In the genomic region with DNA sequence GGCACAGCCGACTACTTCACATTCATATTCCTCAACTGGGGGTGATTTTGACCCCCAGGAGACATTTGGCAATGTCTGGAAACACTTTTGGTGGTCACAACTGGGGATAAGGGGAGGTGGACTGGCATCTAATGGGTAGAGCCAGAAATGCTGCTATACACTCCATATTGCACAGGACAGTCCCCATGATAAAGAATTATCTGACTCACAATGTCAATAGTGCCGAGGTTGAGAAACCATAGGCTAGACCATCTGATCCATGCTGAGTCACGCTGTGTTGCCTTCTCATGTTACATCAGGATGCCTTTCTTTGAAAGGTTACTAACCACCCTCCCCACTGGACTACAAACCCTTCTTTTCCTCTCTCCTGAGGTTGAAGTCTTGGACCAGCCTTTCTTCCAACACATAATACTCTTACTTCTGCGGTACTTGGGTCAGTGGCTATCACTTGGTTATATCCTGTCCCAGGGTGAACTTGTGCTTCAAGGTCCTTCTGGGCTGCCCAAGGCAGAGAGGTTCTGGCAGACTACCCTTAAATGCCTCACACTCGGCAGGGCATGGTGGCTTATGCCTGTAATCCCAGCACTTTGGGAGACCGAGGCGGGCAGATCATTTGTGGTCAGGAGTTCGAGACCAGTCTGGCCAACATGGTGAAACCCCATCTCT, we compare ENCODE assay signal across 12 cellular contexts.
A peak's percentile ranks its signal among the peaks of the same experiment; 100 is the strongest.
DNase-seq lines count a peak whose midpoint lies in the region; ATAC-seq and TF ChIP-seq lines count a peak whose summit lies in the region.
"Had no signal": no experiment of that assay in that cellular context is flagged by ENCODE, and none has a peak within 500 bp of the region (broad histone marks: within the 10 kb centered on the region; RNA-seq: fewer than 3 reads in every experiment).

No MANE protein-coding gene starts in this region.

- CTCF ChIA-PET in Calu3 (lab: Charles Lee) = no interaction called here

- H3K27me3 Mint-ChIP-seq in Calu3 (ENCODE audit: unreplicated experiment) = no peaks in the 10 kb centered on the region
- H3K27me3 Mint-ChIP-seq in stimulated activated naive CD8-positive, alpha-beta T cell treated with anti-CD3 and anti-CD28 coated beads, Interleukin-15, amount 100 ng/mL, for 72 hours = no peaks in the 10 kb centered on the region
- H3K27me3 Mint-ChIP-seq in activated T-cell treated with anti-CD3 and anti-CD28 coated beads, Interleukin-2, amount 50 U/mL, for 4 hours (ENCODE audit: low read depth) = no peaks in the 10 kb centered on the region
- H3K27me3 Mint-ChIP-seq: IgD-negative memory B cell, memory B cell had no signal

- intact Hi-C loops in Calu3 (cut with micrococcal nuclease; ENCODE audit: unreplicated experiment) = no loop called here

- no TSS peak for BruUV-seq in Calu3 (replicated peaks; lab: Mats Ljungman, UMichigan)

- TF ChIP-seq CTCF in Calu3 (IDR thresholded peaks at IDR 0.05; ENCODE audit: unreplicated experiment) = no peak

- H3K9me3 Mint-ChIP-seq in Calu3 (ENCODE audit: low read depth, unreplicated experiment) = peaks cover 5% of the 10 kb centered on the region
- peaks cover 8% of the 10 kb centered on the region in 2 donors for H3K9me3 Mint-ChIP-seq in stimulated activated naive CD8-positive, alpha-beta T cell treated with anti-CD3 and anti-CD28 coated beads, Interleukin-15, amount 100 ng/mL, for 72 hours
- H3K9me3 Mint-ChIP-seq in activated T-cell treated with anti-CD3 and anti-CD28 coated beads, Interleukin-2, amount 50 U/mL, for 4 hours = peaks cover 12% of the 10 kb centered on the region

- DNase-seq in Calu3 (peak; percentile 67), M059J (ENCODE audit: low read depth) (peak; percentile 92), amniotic stem cell (lab: John Stamatoyannopoulos, UW) (peak; percentile 88), kidney tubule cell (ENCODE audit: low spot score) (peak; percentile 93)
- DNase-seq in stimulated activated naive CD8-positive, alpha-beta T cell treated with anti-CD3 and anti-CD28 coated beads, Interleukin-15, amount 100 ng/mL, for 72 hours = no peak
- DNase-seq in activated effector memory CD4-positive, alpha-beta T cell treated with anti-CD3 and anti-CD28 coated beads, Interleukin-2, amount 50 U/mL, for 16 hours = no peak
- no peak for DNase-seq in activated T-cell treated with anti-CD3 and anti-CD28 coated beads, Interleukin-2, amount 50 U/mL, for 4 hours
- DNase-seq: activated CD8-positive, alpha-beta memory T cell treated with anti-CD3 and anti-CD28 coated beads, Interleukin-2, amount 50 U/mL, for 48 hours; tibial artery had no signal

- peak overlapping the region; percentile 61 for H3K27ac Mint-ChIP-seq in Calu3 (ENCODE audit: unreplicated experiment)
- H3K27ac Mint-ChIP-seq in stimulated activated naive CD8-positive, alpha-beta T cell treated with anti-CD3 and anti-CD28 coated beads, Interleukin-15, amount 100 ng/mL, for 72 hours = no peak overlapping the region
- H3K27ac Mint-ChIP-seq: IgD-negative memory B cell, memory B cell had no signal

- no peaks in the 10 kb centered on the region for H3K36me3 Mint-ChIP-seq in Calu3 (ENCODE audit: insufficient read depth, unreplicated experiment)
- H3K36me3 Mint-ChIP-seq in activated T-cell treated with anti-CD3 and anti-CD28 coated beads, Interleukin-2, amount 50 U/mL, for 4 hours (ENCODE audit: insufficient read depth) = peaks cover 10% of the 10 kb centered on the region

- peaks cover 23% of the 10 kb centered on the region for H3K4me1 Mint-ChIP-seq in Calu3 (ENCODE audit: low read depth, unreplicated experiment)
- no peaks in the 10 kb centered on the region for H3K4me1 Mint-ChIP-seq in stimulated activated naive CD8-positive, alpha-beta T cell treated with anti-CD3 and anti-CD28 coated beads, Interleukin-15, amount 100 ng/mL, for 72 hours
- no peaks in the 10 kb centered on the region for H3K4me1 Mint-ChIP-seq in activated T-cell treated with anti-CD3 and anti-CD28 coated beads, Interleukin-2, amount 50 U/mL, for 4 hours (ENCODE audit: low read depth)
- H3K4me1 Mint-ChIP-seq: IgD-negative memory B cell, memory B cell had no signal

- H3K4me3 Mint-ChIP-seq in Calu3 (ENCODE audit: low read depth, unreplicated experiment) = no peak overlapping the region
- no peak overlapping the region for H3K4me3 Mint-ChIP-seq in stimulated activated naive CD8-positive, alpha-beta T cell treated with anti-CD3 and anti-CD28 coated beads, Interleukin-15, amount 100 ng/mL, for 72 hours
- H3K4me3 Mint-ChIP-seq in activated T-cell treated with anti-CD3 and anti-CD28 coated beads, Interleukin-2, amount 50 U/mL, for 4 hours = no peak overlapping the region
- H3K4me3 Mint-ChIP-seq: IgD-negative memory B cell, memory B cell had no signal

- no peak for ATAC-seq in HG03045 (IDR thresholded peaks at IDR 0.05; ENCODE audit: unreplicated experiment)
- ATAC-seq in stimulated activated naive CD8-positive, alpha-beta T cell treated with anti-CD3 and anti-CD28 coated beads, Interleukin-15, amount 100 ng/mL, for 72 hours = no peak
- no peak for ATAC-seq in activated T-cell treated with anti-CD3 and anti-CD28 coated beads, Interleukin-2, amount 50 U/mL, for 4 hours

Comparison
In these comparisons a context has a peak if more than half of its experiments do, and no peak if none do; other contexts are left out.
1. DNase-seq: peak in Calu3 (single experiment), M059J (single experiment), amniotic stem cell (single experiment) and kidney tubule cell (single experiment); none in stimulated activated naive CD8-positive, alpha-beta T cell treated with anti-CD3 and anti-CD28 coated beads, Interleukin-15, amount 100 ng/mL, for 72 hours (0 of 2), activated effector memory CD4-positive, alpha-beta T cell treated with anti-CD3 and anti-CD28 coated beads, Interleukin-2, amount 50 U/mL, for 16 hours (single experiment) and activated T-cell treated with anti-CD3 and anti-CD28 coated beads, Interleukin-2, amount 50 U/mL, for 4 hours (single experiment).